ENCODE assay signal across 19 cellular contexts in genomic region chr13:111448504-111448903, GRCh38.
DNase-seq lines count a peak whose midpoint lies in the region; ATAC-seq and TF ChIP-seq lines count a peak whose summit lies in the region.
"Had no signal": no experiment of that assay in that cellular context is flagged by ENCODE, and none has a peak within 500 bp of the region (broad histone marks: within the 10 kb centered on the region; RNA-seq: fewer than 3 reads in every experiment).

No MANE protein-coding gene starts in this region.

- H3K27ac Mint-ChIP-seq in MCF 10A (ENCODE audit: low read depth, unreplicated experiment) = no peak overlapping the region
- H3K27ac Mint-ChIP-seq: B cell; CD4-positive, alpha-beta T cell; CD8-positive, alpha-beta T cell had no signal

- TF ChIP-seq POLR2A in breast epithelium (IDR thresholded peaks at IDR 0.05) (no peak), suprapubic skin (IDR thresholded peaks at IDR 0.05) (no peak), heart left ventricle (IDR thresholded peaks at IDR 0.05) (no peak)

- TF ChIP-seq CTCF in breast epithelium (IDR thresholded peaks at IDR 0.05) (no peak), MCF 10A (IDR thresholded peaks at IDR 0.05; ENCODE audit: unreplicated experiment) (no peak), suprapubic skin (IDR thresholded peaks at IDR 0.05) (no peak), heart left ventricle (IDR thresholded peaks at IDR 0.05) (no peak)

- DNase-seq in breast epithelium (ENCODE audit: low spot score in 2 of 2) = no peak
- no peak for DNase-seq in MCF 10A (ENCODE audit: unreplicated experiment)
- DNase-seq in ecto neural progenitor cell (ENCODE audit: low spot score) = peak; percentile 11
- DNase-seq in suprapubic skin (ENCODE audit: low spot score in 2 of 2) = no peak
- no peak for DNase-seq in RPMI8226
- DNase-seq in heart left ventricle = no peak
- no peak for DNase-seq in NCI-H146 (lab: John Stamatoyannopoulos, UW)
- DNase-seq: AML-193; Caco-2; Calu3; CD4-positive, alpha-beta T cell; CD8-positive, alpha-beta T cell; DMS79 treated with DMSO at 0.1 percent for 48 hours; GF-D8 had no signal

- no peak for ATAC-seq in heart left ventricle
- ATAC-seq: A549; CD8-positive, alpha-beta T cell had no signal

- CTCF ChIA-PET in MCF 10A (lab: Yijun Ruan, JAX) = interaction anchor here (0.6 kb wide), 1 partner anchor 367 kb away, joined by 3 read pairs; no protein-coding TSS in a partner anchor

- peaks cover 0 to 15% of the 10 kb centered on the region in 2 donors for H3K9me3 ChIP-seq in breast epithelium
- H3K9me3 ChIP-seq in suprapubic skin = peaks cover 7% of the 10 kb centered on the region
- H3K9me3 ChIP-seq in heart left ventricle = peaks cover 0 to 27% (median 11%) of the 10 kb centered on the region in 12 donors
- H3K9me3 ChIP-seq: A549 had no signal

- H3K4me3 ChIP-seq in breast epithelium (no peak overlapping the region), suprapubic skin (no peak overlapping the region), heart left ventricle (no peak overlapping the region)
- H3K4me3 ChIP-seq: A549; BLaER1 treated with 17β-estradiol and CSF1 and Interleukin-3, amounts not matched to agents 10 nM and 100 nM had no signal

- no peak overlapping the region for H3K4me3 Mint-ChIP-seq in MCF 10A (ENCODE audit: unreplicated experiment)
- H3K4me3 Mint-ChIP-seq: B cell; CD4-positive, alpha-beta T cell; CD8-positive, alpha-beta T cell had no signal

- H3K36me3 ChIP-seq in breast epithelium (no peaks in the 10 kb centered on the region), suprapubic skin (no peaks in the 10 kb centered on the region), heart left ventricle (no peaks in the 10 kb centered on the region)

- intact Hi-C loops in breast epithelium (cut with DNase I; ENCODE audit: low total_unique reads) (no loop called here), MCF 10A (cut with micrococcal nuclease) (no loop called here), heart left ventricle (cut with DNase I) (no loop called here)

- no peaks in the 10 kb centered on the region for H3K4me1 ChIP-seq in breast epithelium
- peaks cover 4% of the 10 kb centered on the region for H3K4me1 ChIP-seq in suprapubic skin
- no peaks in the 10 kb centered on the region for H3K4me1 ChIP-seq in heart left ventricle
- H3K4me1 ChIP-seq: A549, Caco-2 had no signal

- H3K27me3 ChIP-seq in breast epithelium (no peaks in the 10 kb centered on the region), suprapubic skin (peaks cover 14% of the 10 kb centered on the region), heart left ventricle (peaks cover 0 to 22% (median 0%) of the 10 kb centered on the region in 9 donors)
- H3K27me3 ChIP-seq: BLaER1 treated with 17β-estradiol and CSF1 and Interleukin-3, amounts not matched to agents 10 nM and 100 nM had no signal

- BruUV-seq in MCF 10A (replicated peaks; lab: Mats Ljungman, UMichigan) = no TSS peak

- H3K36me3 Mint-ChIP-seq in MCF 10A (ENCODE audit: insufficient read depth, unreplicated experiment) = no peaks in the 10 kb centered on the region
- H3K36me3 Mint-ChIP-seq: CD8-positive, alpha-beta T cell had no signal

- peaks cover 47% of the 10 kb centered on the region for H3K27me3 Mint-ChIP-seq in MCF 10A (ENCODE audit: insufficient read depth, unreplicated experiment)

- H3K4me1 Mint-ChIP-seq in MCF 10A (ENCODE audit: insufficient read depth, unreplicated experiment) = no peaks in the 10 kb centered on the region
- H3K4me1 Mint-ChIP-seq: B cell had no signal

- POLR2A ChIA-PET in MCF 10A (lab: Yijun Ruan, JAX) = no interaction called here

- 59% methylated on average over 7 of the region's 7 CpGs for WGBS in suprapubic skin
- 36 to 86% (median 65%) methylated on average over 3 to 7 of the region's 7 CpGs for WGBS in heart left ventricle, 4 donors

- H3K9me3 Mint-ChIP-seq in MCF 10A (ENCODE audit: unreplicated experiment) = peaks cover 23% of the 10 kb centered on the region

- H3K27ac ChIP-seq in breast epithelium = peak overlapping the region; percentile 35 to 75
- peak overlapping the region; percentile 36 for H3K27ac ChIP-seq in suprapubic skin
- no peak overlapping the region for H3K27ac ChIP-seq in heart left ventricle
- H3K27ac ChIP-seq: 22Rv1; A549; BLaER1 treated with 17β-estradiol and CSF1 and Interleukin-3, amounts not matched to agents 10 nM and 100 nM; C4-2B had no signal

- TF ChIP-seq EP300 in suprapubic skin (IDR thresholded peaks at IDR 0.05) = no peak

Comparison
In these comparisons a context has a peak if more than half of its experiments do, and no peak if none do; other contexts are left out.
1. H3K27ac ChIP-seq: peak in breast epithelium (2 of 2) and suprapubic skin (single experiment); none in heart left ventricle (0 of 12).